In the genomic region with DNA sequence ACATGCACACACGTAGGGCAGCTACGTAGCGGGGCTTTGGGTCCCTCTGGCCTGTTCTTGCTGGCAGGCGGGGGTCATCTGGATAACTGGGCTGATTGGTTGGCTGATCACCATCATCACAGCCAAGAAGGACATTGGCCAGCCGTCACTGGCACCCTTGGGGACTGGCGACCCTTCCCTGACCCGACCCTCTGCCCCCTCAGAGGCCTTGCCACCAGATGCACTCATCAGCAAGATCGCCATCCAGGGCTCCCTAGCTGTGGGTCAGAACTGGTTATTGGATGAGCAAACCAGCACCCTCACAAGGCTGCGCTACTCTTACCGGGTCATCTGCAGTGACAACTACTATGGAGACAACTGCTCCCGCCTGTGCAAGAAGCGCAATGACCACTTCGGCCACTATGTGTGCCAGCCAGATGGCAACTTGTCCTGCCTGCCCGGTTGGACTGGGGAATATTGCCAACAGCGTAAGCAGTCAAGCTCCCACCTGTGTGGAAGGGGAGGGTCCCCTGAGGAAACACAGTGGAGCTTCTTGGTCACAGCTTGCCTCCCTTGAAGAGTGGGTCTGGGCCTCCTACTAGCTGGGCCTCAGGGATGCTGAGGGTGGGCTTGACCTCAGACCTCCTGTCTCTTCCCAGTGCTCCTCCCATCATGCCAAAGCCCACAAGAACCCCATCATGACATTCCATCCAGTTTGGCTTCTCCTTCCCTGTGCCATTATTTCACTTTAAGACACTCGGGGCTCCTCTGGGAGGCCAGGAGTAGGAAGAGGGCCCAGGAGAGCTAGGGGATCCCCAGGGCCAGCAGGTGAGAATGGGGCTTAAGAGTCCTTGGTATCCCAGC, we compare ENCODE assay signal across 2 cellular contexts.
TF ChIP-seq lines count a peak whose summit lies in the region.

No MANE protein-coding gene starts in this region.

TF ChIP-seq in SK-N-SH, 30 proteins besides CTCF, POLR2A, EP300 and RAD21 (continued from another document):
- TF ChIP-seq RXRA (IDR thresholded peaks at IDR 0.05; ENCODE audit: borderline replicate concordance, low read depth) (no peak), POLR2AphosphoS5 (IDR thresholded peaks at IDR 0.05; ENCODE audit: low read depth, low read length) (no peak)
- TF ChIP-seq, protein P1, sequence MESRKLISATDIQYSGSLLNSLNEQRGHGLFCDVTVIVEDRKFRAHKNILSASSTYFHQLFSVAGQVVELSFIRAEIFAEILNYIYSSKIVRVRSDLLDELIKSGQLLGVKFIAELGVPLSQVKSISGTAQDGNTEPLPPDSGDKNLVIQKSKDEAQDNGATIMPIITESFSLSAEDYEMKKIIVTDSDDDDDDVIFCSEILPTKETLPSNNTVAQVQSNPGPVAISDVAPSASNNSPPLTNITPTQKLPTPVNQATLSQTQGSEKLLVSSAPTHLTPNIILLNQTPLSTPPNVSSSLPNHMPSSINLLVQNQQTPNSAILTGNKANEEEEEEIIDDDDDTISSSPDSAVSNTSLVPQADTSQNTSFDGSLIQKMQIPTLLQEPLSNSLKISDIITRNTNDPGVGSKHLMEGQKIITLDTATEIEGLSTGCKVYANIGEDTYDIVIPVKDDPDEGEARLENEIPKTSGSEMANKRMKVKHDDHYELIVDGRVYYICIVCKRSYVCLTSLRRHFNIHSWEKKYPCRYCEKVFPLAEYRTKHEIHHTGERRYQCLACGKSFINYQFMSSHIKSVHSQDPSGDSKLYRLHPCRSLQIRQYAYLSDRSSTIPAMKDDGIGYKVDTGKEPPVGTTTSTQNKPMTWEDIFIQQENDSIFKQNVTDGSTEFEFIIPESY (IDR thresholded peaks at IDR 0.05; ENCODE audit: borderline replicate concordance, low read depth): no peak

TF ChIP-seq in SK-N-SH treated with all-trans-retinoic acid at 6 μM for 48 hours, 23 proteins besides CTCF, POLR2A, EP300 and RAD21 (continued from another document):
- TF ChIP-seq, protein P2, sequence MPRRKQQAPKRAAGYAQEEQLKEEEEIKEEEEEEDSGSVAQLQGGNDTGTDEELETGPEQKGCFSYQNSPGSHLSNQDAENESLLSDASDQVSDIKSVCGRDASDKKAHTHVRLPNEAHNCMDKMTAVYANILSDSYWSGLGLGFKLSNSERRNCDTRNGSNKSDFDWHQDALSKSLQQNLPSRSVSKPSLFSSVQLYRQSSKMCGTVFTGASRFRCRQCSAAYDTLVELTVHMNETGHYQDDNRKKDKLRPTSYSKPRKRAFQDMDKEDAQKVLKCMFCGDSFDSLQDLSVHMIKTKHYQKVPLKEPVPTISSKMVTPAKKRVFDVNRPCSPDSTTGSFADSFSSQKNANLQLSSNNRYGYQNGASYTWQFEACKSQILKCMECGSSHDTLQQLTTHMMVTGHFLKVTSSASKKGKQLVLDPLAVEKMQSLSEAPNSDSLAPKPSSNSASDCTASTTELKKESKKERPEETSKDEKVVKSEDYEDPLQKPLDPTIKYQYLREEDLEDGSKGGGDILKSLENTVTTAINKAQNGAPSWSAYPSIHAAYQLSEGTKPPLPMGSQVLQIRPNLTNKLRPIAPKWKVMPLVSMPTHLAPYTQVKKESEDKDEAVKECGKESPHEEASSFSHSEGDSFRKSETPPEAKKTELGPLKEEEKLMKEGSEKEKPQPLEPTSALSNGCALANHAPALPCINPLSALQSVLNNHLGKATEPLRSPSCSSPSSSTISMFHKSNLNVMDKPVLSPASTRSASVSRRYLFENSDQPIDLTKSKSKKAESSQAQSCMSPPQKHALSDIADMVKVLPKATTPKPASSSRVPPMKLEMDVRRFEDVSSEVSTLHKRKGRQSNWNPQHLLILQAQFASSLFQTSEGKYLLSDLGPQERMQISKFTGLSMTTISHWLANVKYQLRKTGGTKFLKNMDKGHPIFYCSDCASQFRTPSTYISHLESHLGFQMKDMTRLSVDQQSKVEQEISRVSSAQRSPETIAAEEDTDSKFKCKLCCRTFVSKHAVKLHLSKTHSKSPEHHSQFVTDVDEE (CRISPR knock-in tag; IDR thresholded peaks at IDR 0.05): no peak
- TF ChIP-seq ZFP3 (CRISPR knock-in tag; IDR thresholded peaks at IDR 0.05) (no peak), ARNTL (CRISPR knock-in tag; IDR thresholded peaks at IDR 0.05; ENCODE audit: borderline replicate concordance, low read depth) (no peak)
- TF ChIP-seq, protein P3, sequence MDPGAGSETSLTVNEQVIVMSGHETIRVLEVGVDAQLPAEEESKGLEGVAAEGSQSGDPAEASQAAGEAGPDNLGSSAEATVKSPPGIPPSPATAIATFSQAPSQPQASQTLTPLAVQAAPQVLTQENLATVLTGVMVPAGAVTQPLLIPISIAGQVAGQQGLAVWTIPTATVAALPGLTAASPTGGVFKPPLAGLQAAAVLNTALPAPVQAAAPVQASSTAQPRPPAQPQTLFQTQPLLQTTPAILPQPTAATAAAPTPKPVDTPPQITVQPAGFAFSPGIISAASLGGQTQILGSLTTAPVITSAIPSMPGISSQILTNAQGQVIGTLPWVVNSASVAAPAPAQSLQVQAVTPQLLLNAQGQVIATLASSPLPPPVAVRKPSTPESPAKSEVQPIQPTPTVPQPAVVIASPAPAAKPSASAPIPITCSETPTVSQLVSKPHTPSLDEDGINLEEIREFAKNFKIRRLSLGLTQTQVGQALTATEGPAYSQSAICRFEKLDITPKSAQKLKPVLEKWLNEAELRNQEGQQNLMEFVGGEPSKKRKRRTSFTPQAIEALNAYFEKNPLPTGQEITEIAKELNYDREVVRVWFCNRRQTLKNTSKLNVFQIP (CRISPR knock-in tag; IDR thresholded peaks at IDR 0.05; ENCODE audit: borderline replicate concordance, low read depth): no peak
